ENCODE assay signal across 1 cellular context in the genomic region with DNA sequence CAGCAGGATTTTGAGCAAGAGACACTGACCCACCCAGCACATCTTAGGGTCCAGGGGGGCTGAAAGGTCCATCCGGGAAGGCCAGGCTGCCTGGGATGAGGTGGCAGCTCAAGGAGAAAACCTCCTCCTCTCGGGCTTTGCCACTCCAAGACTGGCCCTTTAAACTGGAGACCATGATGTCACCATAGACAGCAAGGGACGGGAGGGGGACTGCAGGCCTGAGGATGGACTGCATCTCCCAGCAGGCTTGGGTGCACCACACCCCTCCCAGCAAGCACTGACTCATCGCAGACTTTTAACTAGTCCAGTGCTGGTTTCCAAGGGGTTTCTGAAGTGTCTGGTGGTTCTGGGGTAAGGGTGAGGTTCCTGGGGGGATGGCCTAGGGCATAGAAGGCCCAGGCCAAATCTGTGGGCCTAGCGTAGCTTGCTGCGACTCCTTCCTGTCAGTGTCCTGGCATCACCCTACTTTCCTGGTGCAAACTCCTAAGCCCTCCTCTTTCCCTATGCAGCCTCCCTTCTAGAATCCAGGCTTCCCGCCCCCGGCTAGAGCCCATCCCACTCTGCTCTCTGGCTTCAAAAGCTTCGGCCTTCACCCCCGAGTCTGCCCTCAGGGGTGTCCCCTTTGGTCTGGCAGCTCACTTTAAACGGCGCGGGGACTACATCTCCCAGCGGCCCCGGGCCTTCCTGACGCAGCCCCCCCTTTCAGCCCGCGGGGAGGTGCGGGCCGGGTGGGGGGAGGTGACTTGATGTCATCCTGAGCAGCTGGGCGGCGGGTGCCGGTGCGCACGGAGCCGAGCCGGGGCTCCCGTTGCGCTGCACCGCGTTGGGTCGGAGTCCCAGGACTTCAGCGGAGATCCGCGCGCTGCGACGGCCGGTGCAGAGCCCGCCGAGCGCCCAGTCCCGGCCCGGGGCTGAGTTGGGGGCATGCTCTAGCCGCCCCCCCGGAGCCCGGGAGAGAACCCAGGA.
TF ChIP-seq lines count a peak whose summit lies in the region.

A gene (plus strand): TSS at position 746 of the 966 bp plus-strand sequence. CDS start 1,046 bp downstream, outside the sequence.

TF ChIP-seq in HepG2, 621 proteins besides CTCF, POLR2A, EP300 and RAD21 (continued from another document and continues in another):
- TF ChIP-seq ZBTB42 (CRISPR knock-in tag; IDR thresholded peaks at IDR 0.05) (no peak), EHMT2 (IDR thresholded peaks at IDR 0.05; ENCODE audit: borderline replicate concordance, low read depth, low read length) (no peak), DMAP1 (CRISPR knock-in tag; IDR thresholded peaks at IDR 0.05) (peak; percentile 8; the same call in 1 of the 2 replicates), SMARCC2 (IDR thresholded peaks at IDR 0.05) (no peak), IRF2 (CRISPR knock-in tag; IDR thresholded peaks at IDR 0.05) (peak; percentile 55; the same call in 1 of the 2 replicates), SKI (IDR thresholded peaks at IDR 0.05; ENCODE audit: partially characterized antibody) (no peak), CBX2 (IDR thresholded peaks at IDR 0.05; ENCODE audit: low read depth, low read length) (no peak), CBX2 (CRISPR knock-in tag; IDR thresholded peaks at IDR 0.05; ENCODE audit: low read depth) (no peak), MBNL3 (CRISPR knock-in tag; conservative IDR thresholded peaks at IDR 0.05) (no peak), SUZ12 (IDR thresholded peaks at IDR 0.05; ENCODE audit: low read depth, low read length) (peak; percentile 58; the same call in 1 of the 2 replicates), GABPB1 (CRISPR knock-in tag; IDR thresholded peaks at IDR 0.05) (peak; percentile 93), CENPT (CRISPR knock-in tag; IDR thresholded peaks at IDR 0.05; ENCODE audit: low read depth) (no peak), CHD2 (IDR thresholded peaks at IDR 0.05; ENCODE audit: low read depth, low read length) (peak; percentile 47; the same call in 1 of the 2 replicates), ERF (CRISPR knock-in tag; IDR thresholded peaks at IDR 0.05) (peak; percentile 50; the same call in 1 of the 2 replicates), MIXL1 (CRISPR knock-in tag; IDR thresholded peaks at IDR 0.05) (peak; percentile 44), ZSCAN9 (CRISPR knock-in tag; IDR thresholded peaks at IDR 0.05; ENCODE audit: borderline replicate concordance) (no peak), ATF7 (IDR thresholded peaks at IDR 0.05) (peak; percentile 87), ATF7 (CRISPR knock-in tag; IDR thresholded peaks at IDR 0.05) (peak; percentile 95), ATRX (CRISPR knock-in tag; IDR thresholded peaks at IDR 0.05; ENCODE audit: borderline replicate concordance) (no peak), ZNF33A (CRISPR knock-in tag; IDR thresholded peaks at IDR 0.05; ENCODE audit: borderline replicate concordance) (no peak), MIER2 (CRISPR knock-in tag; IDR thresholded peaks at IDR 0.05) (no peak), HNRNPL (IDR thresholded peaks at IDR 0.05; ENCODE audit: low read depth, low read length) (no peak), ZBTB38 (CRISPR knock-in tag; IDR thresholded peaks at IDR 0.05) (no peak), ZNF367 (CRISPR knock-in tag; IDR thresholded peaks at IDR 0.05; ENCODE audit: borderline replicate concordance) (0 out of 2 replicates have a peak, but pooled peaks have one; percentile 74), BRCA1 (CRISPR knock-in tag; IDR thresholded peaks at IDR 0.05) (no peak), ISX (CRISPR knock-in tag; conservative IDR thresholded peaks at IDR 0.05) (no peak), TBL1XR1 (IDR thresholded peaks at IDR 0.05; ENCODE audit: borderline replicate concordance, low read length, partially characterized antibody) (no peak), ZKSCAN1 (IDR thresholded peaks at IDR 0.05; ENCODE audit: low read length) (no peak), ZNF446 (CRISPR knock-in tag; IDR thresholded peaks at IDR 0.05) (no peak), ZNF550 (CRISPR knock-in tag; IDR thresholded peaks at IDR 0.05; ENCODE audit: borderline replicate concordance) (no peak), HOXA9 (CRISPR knock-in tag; IDR thresholded peaks at IDR 0.05; ENCODE audit: borderline replicate concordance) (no peak), CCDC6 (CRISPR knock-in tag; IDR thresholded peaks at IDR 0.05) (no peak), ZNF737 (CRISPR knock-in tag; IDR thresholded peaks at IDR 0.05; ENCODE audit: borderline replicate concordance) (no peak), DR1 (CRISPR knock-in tag; IDR thresholded peaks at IDR 0.05) (no peak), BRD4 (CRISPR knock-in tag; IDR thresholded peaks at IDR 0.05) (no peak)
- TF ChIP-seq, protein P1, sequence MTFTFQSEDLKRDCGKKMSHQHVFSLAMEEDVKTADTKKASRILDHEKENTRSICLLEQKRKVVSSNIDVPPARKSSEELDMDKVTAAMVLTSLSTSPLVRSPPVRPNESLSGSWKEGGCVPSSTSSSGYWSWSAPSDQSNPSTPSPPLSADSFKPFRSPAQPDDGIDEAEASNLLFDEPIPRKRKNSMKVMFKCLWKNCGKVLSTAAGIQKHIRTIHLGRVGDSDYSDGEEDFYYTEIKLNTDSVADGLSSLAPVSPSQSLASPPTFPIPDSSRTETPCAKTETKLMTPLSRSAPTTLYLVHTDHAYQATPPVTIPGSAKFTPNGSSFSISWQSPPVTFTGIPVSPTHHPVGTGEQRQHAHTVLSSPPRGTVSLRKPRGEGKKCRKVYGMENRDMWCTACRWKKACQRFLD (CRISPR knock-in tag; IDR thresholded peaks at IDR 0.05; ENCODE audit: borderline replicate concordance): 0 out of 2 replicates have a peak, but pooled peaks have one; percentile 48
- TF ChIP-seq, protein P2, sequence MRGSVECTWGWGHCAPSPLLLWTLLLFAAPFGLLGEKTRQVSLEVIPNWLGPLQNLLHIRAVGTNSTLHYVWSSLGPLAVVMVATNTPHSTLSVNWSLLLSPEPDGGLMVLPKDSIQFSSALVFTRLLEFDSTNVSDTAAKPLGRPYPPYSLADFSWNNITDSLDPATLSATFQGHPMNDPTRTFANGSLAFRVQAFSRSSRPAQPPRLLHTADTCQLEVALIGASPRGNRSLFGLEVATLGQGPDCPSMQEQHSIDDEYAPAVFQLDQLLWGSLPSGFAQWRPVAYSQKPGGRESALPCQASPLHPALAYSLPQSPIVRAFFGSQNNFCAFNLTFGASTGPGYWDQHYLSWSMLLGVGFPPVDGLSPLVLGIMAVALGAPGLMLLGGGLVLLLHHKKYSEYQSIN (CRISPR knock-in tag; IDR thresholded peaks at IDR 0.05; ENCODE audit: borderline replicate concordance): no peak
- TF ChIP-seq, protein P3, sequence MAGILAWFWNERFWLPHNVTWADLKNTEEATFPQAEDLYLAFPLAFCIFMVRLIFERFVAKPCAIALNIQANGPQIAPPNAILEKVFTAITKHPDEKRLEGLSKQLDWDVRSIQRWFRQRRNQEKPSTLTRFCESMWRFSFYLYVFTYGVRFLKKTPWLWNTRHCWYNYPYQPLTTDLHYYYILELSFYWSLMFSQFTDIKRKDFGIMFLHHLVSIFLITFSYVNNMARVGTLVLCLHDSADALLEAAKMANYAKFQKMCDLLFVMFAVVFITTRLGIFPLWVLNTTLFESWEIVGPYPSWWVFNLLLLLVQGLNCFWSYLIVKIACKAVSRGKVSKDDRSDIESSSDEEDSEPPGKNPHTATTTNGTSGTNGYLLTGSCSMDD (CRISPR knock-in tag; IDR thresholded peaks at IDR 0.05): no peak
- TF ChIP-seq, protein P4, sequence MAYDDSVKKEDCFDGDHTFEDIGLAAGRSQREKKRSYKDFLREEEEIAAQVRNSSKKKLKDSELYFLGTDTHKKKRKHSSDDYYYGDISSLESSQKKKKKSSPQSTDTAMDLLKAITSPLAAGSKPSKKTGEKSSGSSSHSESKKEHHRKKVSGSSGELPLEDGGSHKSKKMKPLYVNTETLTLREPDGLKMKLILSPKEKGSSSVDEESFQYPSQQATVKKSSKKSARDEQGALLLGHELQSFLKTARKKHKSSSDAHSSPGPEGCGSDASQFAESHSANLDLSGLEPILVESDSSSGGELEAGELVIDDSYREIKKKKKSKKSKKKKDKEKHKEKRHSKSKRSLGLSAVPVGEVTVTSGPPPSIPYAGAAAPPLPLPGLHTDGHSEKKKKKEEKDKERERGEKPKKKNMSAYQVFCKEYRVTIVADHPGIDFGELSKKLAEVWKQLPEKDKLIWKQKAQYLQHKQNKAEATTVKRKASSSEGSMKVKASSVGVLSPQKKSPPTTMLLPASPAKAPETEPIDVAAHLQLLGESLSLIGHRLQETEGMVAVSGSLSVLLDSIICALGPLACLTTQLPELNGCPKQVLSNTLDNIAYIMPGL (CRISPR knock-in tag; IDR thresholded peaks at IDR 0.05; ENCODE audit: borderline replicate concordance in 1 of 2, low read depth in 1 of 2): peak; percentile 49 to 51; a peak in 1 of 4 replicates
- TF ChIP-seq, protein P5, sequence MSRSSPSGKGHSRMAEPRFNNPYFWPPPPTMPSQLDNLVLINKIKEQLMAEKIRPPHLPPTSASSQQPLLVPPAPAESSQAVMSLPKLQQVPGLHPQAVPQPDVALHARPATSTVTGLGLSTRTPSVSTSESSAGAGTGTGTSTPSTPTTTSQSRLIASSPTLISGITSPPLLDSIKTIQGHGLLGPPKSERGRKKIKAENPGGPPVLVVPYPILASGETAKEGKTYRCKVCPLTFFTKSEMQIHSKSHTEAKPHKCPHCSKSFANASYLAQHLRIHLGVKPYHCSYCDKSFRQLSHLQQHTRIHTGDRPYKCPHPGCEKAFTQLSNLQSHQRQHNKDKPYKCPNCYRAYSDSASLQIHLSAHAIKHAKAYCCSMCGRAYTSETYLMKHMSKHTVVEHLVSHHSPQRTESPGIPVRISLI (CRISPR knock-in tag; IDR thresholded peaks at IDR 0.05; ENCODE audit: borderline replicate concordance): no peak
- TF ChIP-seq, protein P6, sequence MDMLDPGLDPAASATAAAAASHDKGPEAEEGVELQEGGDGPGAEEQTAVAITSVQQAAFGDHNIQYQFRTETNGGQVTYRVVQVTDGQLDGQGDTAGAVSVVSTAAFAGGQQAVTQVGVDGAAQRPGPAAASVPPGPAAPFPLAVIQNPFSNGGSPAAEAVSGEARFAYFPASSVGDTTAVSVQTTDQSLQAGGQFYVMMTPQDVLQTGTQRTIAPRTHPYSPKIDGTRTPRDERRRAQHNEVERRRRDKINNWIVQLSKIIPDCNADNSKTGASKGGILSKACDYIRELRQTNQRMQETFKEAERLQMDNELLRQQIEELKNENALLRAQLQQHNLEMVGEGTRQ (IDR thresholded peaks at IDR 0.05; ENCODE audit: low read depth, low read length): no peak
- TF ChIP-seq, protein P6 (CRISPR knock-in tag; IDR thresholded peaks at IDR 0.05; ENCODE audit: borderline replicate concordance): no peak
- TF ChIP-seq, protein P7, sequence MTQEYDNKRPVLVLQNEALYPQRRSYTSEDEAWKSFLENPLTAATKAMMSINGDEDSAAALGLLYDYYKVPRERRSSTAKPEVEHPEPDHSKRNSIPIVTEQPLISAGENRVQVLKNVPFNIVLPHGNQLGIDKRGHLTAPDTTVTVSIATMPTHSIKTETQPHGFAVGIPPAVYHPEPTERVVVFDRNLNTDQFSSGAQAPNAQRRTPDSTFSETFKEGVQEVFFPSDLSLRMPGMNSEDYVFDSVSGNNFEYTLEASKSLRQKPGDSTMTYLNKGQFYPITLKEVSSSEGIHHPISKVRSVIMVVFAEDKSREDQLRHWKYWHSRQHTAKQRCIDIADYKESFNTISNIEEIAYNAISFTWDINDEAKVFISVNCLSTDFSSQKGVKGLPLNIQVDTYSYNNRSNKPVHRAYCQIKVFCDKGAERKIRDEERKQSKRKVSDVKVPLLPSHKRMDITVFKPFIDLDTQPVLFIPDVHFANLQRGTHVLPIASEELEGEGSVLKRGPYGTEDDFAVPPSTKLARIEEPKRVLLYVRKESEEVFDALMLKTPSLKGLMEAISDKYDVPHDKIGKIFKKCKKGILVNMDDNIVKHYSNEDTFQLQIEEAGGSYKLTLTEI (CRISPR knock-in tag; conservative IDR thresholded peaks at IDR 0.05): no peak
- TF ChIP-seq, protein P8, sequence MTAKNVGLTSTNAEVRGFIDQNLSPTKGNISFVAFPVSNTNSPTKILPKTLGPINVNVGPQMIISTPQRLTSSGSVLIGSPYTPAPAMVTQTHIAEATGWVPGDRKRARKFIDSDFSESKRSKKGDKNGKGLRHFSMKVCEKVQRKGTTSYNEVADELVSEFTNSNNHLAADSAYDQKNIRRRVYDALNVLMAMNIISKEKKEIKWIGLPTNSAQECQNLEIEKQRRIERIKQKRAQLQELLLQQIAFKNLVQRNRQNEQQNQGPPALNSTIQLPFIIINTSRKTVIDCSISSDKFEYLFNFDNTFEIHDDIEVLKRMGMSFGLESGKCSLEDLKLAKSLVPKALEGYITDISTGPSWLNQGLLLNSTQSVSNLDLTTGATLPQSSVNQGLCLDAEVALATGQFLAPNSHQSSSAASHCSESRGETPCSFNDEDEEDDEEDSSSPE (CRISPR knock-in tag; IDR thresholded peaks at IDR 0.05): peak; percentile 71
- TF ChIP-seq, protein P9, sequence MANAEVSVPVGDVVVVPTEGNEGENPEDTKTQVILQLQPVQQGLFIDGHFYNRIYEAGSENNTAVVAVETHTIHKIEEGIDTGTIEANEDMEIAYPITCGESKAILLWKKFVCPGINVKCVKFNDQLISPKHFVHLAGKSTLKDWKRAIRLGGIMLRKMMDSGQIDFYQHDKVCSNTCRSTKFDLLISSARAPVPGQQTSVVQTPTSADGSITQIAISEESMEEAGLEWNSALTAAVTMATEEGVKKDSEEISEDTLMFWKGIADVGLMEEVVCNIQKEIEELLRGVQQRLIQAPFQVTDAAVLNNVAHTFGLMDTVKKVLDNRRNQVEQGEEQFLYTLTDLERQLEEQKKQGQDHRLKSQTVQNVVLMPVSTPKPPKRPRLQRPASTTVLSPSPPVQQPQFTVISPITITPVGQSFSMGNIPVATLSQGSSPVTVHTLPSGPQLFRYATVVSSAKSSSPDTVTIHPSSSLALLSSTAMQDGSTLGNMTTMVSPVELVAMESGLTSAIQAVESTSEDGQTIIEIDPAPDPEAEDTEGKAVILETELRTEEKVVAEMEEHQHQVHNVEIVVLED (CRISPR knock-in tag; IDR thresholded peaks at IDR 0.05; ENCODE audit: borderline replicate concordance): peak; percentile 90
- TF ChIP-seq, protein P10, sequence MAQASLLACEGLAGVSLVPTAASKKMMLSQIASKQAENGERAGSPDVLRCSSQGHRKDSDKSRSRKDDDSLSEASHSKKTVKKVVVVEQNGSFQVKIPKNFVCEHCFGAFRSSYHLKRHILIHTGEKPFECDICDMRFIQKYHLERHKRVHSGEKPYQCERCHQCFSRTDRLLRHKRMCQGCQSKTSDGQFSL (CRISPR knock-in tag; IDR thresholded peaks at IDR 0.05): peak; percentile 94
